Comparison of ENCODE assay signal across 12 cellular contexts in genomic region chr11:47316501-47316900, GRCh38. TPM values are rescaled to one million over a fixed set of nuclear protein-coding genes. Genes with fewer than 3 reads are reported as not detected.
DNase-seq lines count a peak whose midpoint lies in the region; ATAC-seq and TF ChIP-seq lines count a peak whose summit lies in the region.
"Not testable (repeated sequence)": the region's sequence is repeated elsewhere in the genome, so short reads cannot be mapped to it uniquely, and the experiment has no call there.
"Had no signal": no experiment of that assay in that cellular context is flagged by ENCODE, and none has a peak within 500 bp of the region (broad histone marks: within the 10 kb centered on the region; RNA-seq: fewer than 3 reads in every experiment).

No MANE protein-coding gene starts in this region.

- not testable (repeated sequence) for TF ChIP-seq POLR2A in testis (IDR thresholded peaks at IDR 0.05)

- H3K4me3 ChIP-seq in A673 (ENCODE audit: low read depth, low read length, poor library complexity, severe bottlenecking); testis: not testable (repeated sequence)

- peaks cover 75% of the 10 kb centered on the region for H3K36me3 ChIP-seq in A673 (ENCODE audit: insufficient read depth, low read length, poor library complexity, severe bottlenecking)
- not testable (repeated sequence) for H3K36me3 ChIP-seq in testis (ENCODE audit: low read depth, missing control alignments)

- TF ChIP-seq CTCF in A673 (conservative IDR thresholded peaks at IDR 0.05; ENCODE audit: low read depth, low read length); testis (IDR thresholded peaks at IDR 0.05): not testable (repeated sequence)

- not testable (repeated sequence) for BruUV-seq in A673 (replicated peaks; lab: Mats Ljungman, UMichigan)

- peaks cover 76% of the 10 kb centered on the region for H3K36me3 Mint-ChIP-seq in activated T-cell treated with anti-CD3 and anti-CD28 coated beads, Interleukin-2, amount 50 U/mL, for 24 hours (ENCODE audit: low read depth)
- H3K36me3 Mint-ChIP-seq in central memory CD8-positive, alpha-beta T cell (ENCODE audit: insufficient read depth) = peaks cover 61% of the 10 kb centered on the region
- H3K36me3 Mint-ChIP-seq in memory B cell = peaks cover 23% of the 10 kb centered on the region
- H3K36me3 Mint-ChIP-seq in stimulated activated effector memory CD8-positive, alpha-beta T cell treated with anti-CD3 and anti-CD28 coated beads, Interleukin-12 subunit alpha, Interleukin-12 subunit beta, amount 100 ng/mL, for 72 hours = not testable (repeated sequence)

- H3K9me3 ChIP-seq in A673 (ENCODE audit: low read depth, low read length, poor library complexity, severe bottlenecking); testis: not testable (repeated sequence)

- peak overlapping the region; percentile 0 for H3K27ac ChIP-seq in A673 (ENCODE audit: low read depth, low read length, poor library complexity, severe bottlenecking)
- H3K27ac ChIP-seq in testis = not testable (repeated sequence)

- peak overlapping the region; percentile 62 for H3K27ac Mint-ChIP-seq in activated T-cell treated with anti-CD3 and anti-CD28 coated beads, Interleukin-2, amount 50 U/mL, for 24 hours
- H3K27ac Mint-ChIP-seq in central memory CD8-positive, alpha-beta T cell (ENCODE audit: low read depth) = peak overlapping the region; percentile 7
- peak overlapping the region; percentile 40 for H3K27ac Mint-ChIP-seq in memory B cell
- peak overlapping the region; percentile 56 for H3K27ac Mint-ChIP-seq in stimulated activated effector memory CD8-positive, alpha-beta T cell treated with anti-CD3 and anti-CD28 coated beads, Interleukin-12 subunit alpha, Interleukin-12 subunit beta, amount 100 ng/mL, for 72 hours

- not testable (repeated sequence) for ATAC-seq in central memory CD8-positive, alpha-beta T cell (replicated peaks; ENCODE audit: extremely low read depth, poor library complexity, severe bottlenecking); memory B cell (ENCODE audit: low read depth); stimulated activated effector memory CD8-positive, alpha-beta T cell treated with anti-CD3 and anti-CD28 coated beads, Interleukin-12 subunit alpha, Interleukin-12 subunit beta, amount 100 ng/mL, for 72 hours

- H3K9me3 Mint-ChIP-seq in activated T-cell treated with anti-CD3 and anti-CD28 coated beads, Interleukin-2, amount 50 U/mL, for 24 hours; central memory CD8-positive, alpha-beta T cell; memory B cell; stimulated activated effector memory CD8-positive, alpha-beta T cell treated with anti-CD3 and anti-CD28 coated beads, Interleukin-12 subunit alpha, Interleukin-12 subunit beta, amount 100 ng/mL, for 72 hours: not testable (repeated sequence)

- H3K4me3 Mint-ChIP-seq in activated T-cell treated with anti-CD3 and anti-CD28 coated beads, Interleukin-2, amount 50 U/mL, for 24 hours; central memory CD8-positive, alpha-beta T cell; memory B cell; stimulated activated effector memory CD8-positive, alpha-beta T cell treated with anti-CD3 and anti-CD28 coated beads, Interleukin-12 subunit alpha, Interleukin-12 subunit beta, amount 100 ng/mL, for 72 hours: not testable (repeated sequence)

- POLR2A ChIA-PET in A673 (lab: Charles Lee; ENCODE audit: low non-redundant PET) = interaction anchor here (0.6 kb wide), 2 partner anchors 23 to 353 kb away, joined by 3 to 5 read pairs; no protein-coding TSS in a partner anchor

- CTCF ChIA-PET in A673 (lab: Charles Lee) = interaction anchor here (0.7 kb wide), 1 partner anchor 848 kb away, joined by 4 read pairs; no protein-coding TSS in a partner anchor

- H3K27me3 ChIP-seq in A673 (replicated peaks; ENCODE audit: insufficient read depth, low read depth, low read length, poor library complexity); testis: not testable (repeated sequence)

- H3K27me3 Mint-ChIP-seq in activated T-cell treated with anti-CD3 and anti-CD28 coated beads, Interleukin-2, amount 50 U/mL, for 24 hours; central memory CD8-positive, alpha-beta T cell; memory B cell: not testable (repeated sequence)

- WGBS in testis, 2 donors = 86 to 94% methylated on average over 8 of the region's 8 CpGs

- not testable (repeated sequence) for DNase-seq in A673 (ENCODE audit: low spot score); central memory CD8-positive, alpha-beta T cell (ENCODE audit: low spot score in 2 of 2); memory B cell (ENCODE audit: low spot score in 2 of 2); stimulated activated effector memory CD8-positive, alpha-beta T cell treated with anti-CD3 and anti-CD28 coated beads, Interleukin-12 subunit alpha, Interleukin-12 subunit beta, amount 100 ng/mL, for 72 hours (ENCODE audit: low spot score in 2 of 2)
- peak; percentile 3 for DNase-seq in activated T-cell treated with anti-CD3 and anti-CD28 coated beads, Interleukin-2, amount 50 U/mL, for 24 hours
- peak; percentile 6 for DNase-seq in testis

- H3K4me1 ChIP-seq in A673 (ENCODE audit: insufficient read depth, low read length, poor library complexity, severe bottlenecking); testis: not testable (repeated sequence)

- H3K4me1 Mint-ChIP-seq in activated T-cell treated with anti-CD3 and anti-CD28 coated beads, Interleukin-2, amount 50 U/mL, for 24 hours (ENCODE audit: low read depth); central memory CD8-positive, alpha-beta T cell; memory B cell: not testable (repeated sequence)
- H3K4me1 Mint-ChIP-seq in stimulated activated effector memory CD8-positive, alpha-beta T cell treated with anti-CD3 and anti-CD28 coated beads, Interleukin-12 subunit alpha, Interleukin-12 subunit beta, amount 100 ng/mL, for 72 hours = peaks cover 10% of the 10 kb centered on the region

- intact Hi-C loops in A673 (cut with micrococcal nuclease; ENCODE audit: unreplicated experiment); testis (cut with DNase I; ENCODE audit: low total_unique reads): not testable (repeated sequence)

RNA-seq across cellular contexts. Expression of gene MYBPC3, which starts 36.0 kb away (rescaled TPM):
- not detected in 2 replicates for total RNA-seq in A673 (2021)
- under 1 TPM; 0.68 to 0.79 TPM for total RNA-seq in testis
- 1.7 TPM for polyA plus RNA-seq in testis (ENCODE audit: insufficient read depth, low read depth, low replicate concordance)
- total RNA-seq: CD4-positive, alpha-beta T cell; CD8-positive, alpha-beta memory T cell; GM12878; GM23248; H1; H7 had no signal
- polyA plus RNA-seq: CD8-positive, alpha-beta memory T cell; GM23248 had no signal

RNA-seq across cellular contexts. Expression of gene MADD, which starts 46.6 kb away (rescaled TPM):
- total RNA-seq in A673 (2021) (132 and 133 TPM in 2 replicates), testis (100 to 1,000 TPM; 103 to 118 TPM)
- polyA plus RNA-seq in testis (ENCODE audit: insufficient read depth, low read depth, low replicate concordance) = 87.8 TPM

RNA-seq across cellular contexts. Expression of gene NR1H3, which starts 58.7 kb away (rescaled TPM):
- total RNA-seq in A673 (2021) (14.5 and 19.5 TPM in 2 replicates), testis (10 to 100 TPM; 29.4 to 38.2 TPM)
- 83.4 TPM for polyA plus RNA-seq in testis (ENCODE audit: insufficient read depth, low read depth, low replicate concordance)

Comparison
In these comparisons a context has a peak if more than half of its experiments do, and no peak if none do; other contexts are left out.
1. H3K27ac Mint-ChIP-seq: peak in every context shown above with its lines; median percentile 62 in activated T-cell treated with anti-CD3 and anti-CD28 coated beads, Interleukin-2, amount 50 U/mL, for 24 hours; 56 in stimulated activated effector memory CD8-positive, alpha-beta T cell treated with anti-CD3 and anti-CD28 coated beads, Interleukin-12 subunit alpha, Interleukin-12 subunit beta, amount 100 ng/mL, for 72 hours; 40 in memory B cell; 7 in central memory CD8-positive, alpha-beta T cell.